ENCODE assay signal across 8 cellular contexts in the genomic region with DNA sequence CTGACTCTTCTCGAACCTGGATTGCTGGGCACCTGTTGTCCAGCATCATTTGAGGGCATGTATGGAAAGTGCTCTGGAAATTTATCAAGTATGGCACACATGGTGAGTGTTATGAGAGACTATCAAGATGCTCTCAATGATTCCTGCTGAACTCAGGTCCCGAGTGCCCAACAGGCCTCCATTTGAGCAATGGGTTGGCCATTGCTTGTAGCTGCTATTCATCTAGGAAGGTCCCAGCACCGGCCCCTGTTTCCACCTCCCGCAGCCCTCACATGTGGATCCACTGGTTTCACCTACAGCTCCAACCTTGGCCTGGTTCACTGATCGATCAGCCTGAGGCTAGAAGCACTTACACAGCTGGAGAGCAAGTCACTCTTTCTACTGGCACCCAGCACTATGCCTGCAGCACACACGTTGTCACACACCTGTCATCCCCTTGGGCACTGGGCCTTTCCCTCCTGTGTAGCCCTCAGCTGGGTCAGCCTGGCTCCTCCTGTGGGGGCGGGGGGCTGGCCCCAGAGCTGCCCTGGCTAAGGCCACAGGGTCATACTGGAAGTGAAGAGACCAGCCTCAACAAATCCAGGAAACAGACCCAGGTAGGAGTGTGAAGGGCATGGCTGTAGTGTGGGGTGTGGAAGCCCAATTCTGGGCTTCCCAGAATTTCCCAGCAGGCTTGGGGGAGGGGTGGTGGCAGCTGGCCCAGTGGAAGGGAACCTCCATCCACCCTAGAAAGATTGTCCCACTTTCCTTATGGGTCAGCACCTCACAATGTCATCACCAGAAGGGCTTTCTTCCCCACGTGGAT. TPM values are rescaled to one million over a fixed set of nuclear protein-coding genes. Genes with fewer than 3 reads are reported as not detected.
DNase-seq lines count a peak whose midpoint lies in the region; ATAC-seq and TF ChIP-seq lines count a peak whose summit lies in the region.

No MANE protein-coding gene starts in this region.

- no peak overlapping the region for H2AFZ ChIP-seq in hepatocyte

- peak overlapping the region; percentile 79 for H3K27ac ChIP-seq in hepatocyte
- H3K27ac ChIP-seq in sigmoid colon, result peak overlapping the region; percentile 63 to 82 (median 78)

- no peak for TF ChIP-seq CTCF in hepatocyte (IDR thresholded peaks at IDR 0.05; ENCODE audit: poor library complexity)
- no peak for TF ChIP-seq CTCF in sigmoid colon (IDR thresholded peaks at IDR 0.05)

- H3K79me2 ChIP-seq in hepatocyte, result no peaks in the 10 kb centered on the region

- H3K27me3 Mint-ChIP-seq in activated T-helper 1 cell treated with anti-CD3 and anti-CD28 coated beads, Interleukin-12 subunit alpha, Interleukin-12 subunit beta, Interleukin-2, Interleukin-4 antibody, amounts not matched to agents 30 ng/mL and 10 ng/mL and 1 ng/mL, durations not matched to agents 14 hours and 24 hours and 36 hours (ENCODE audit: insufficient read depth), result peaks cover 9% of the 10 kb centered on the region

- no peaks in the 10 kb centered on the region for H4K20me1 ChIP-seq in hepatocyte (ENCODE audit: insufficient read depth, poor library complexity, severe bottlenecking)

- no peak for TF ChIP-seq POLR2A in sigmoid colon (IDR thresholded peaks at IDR 0.05)

- no peak for TF ChIP-seq EP300 in sigmoid colon (IDR thresholded peaks at IDR 0.05)

- no peak for ATAC-seq in HG03139 (IDR thresholded peaks at IDR 0.05; ENCODE audit: unreplicated experiment)

- H3K4me2 ChIP-seq in hepatocyte, result peak overlapping the region; percentile 40

- H3K27me3 ChIP-seq in hepatocyte, result no peaks in the 10 kb centered on the region
- no peaks in the 10 kb centered on the region for H3K27me3 ChIP-seq in sigmoid colon

- H3K9me3 Mint-ChIP-seq in activated T-helper 1 cell treated with anti-CD3 and anti-CD28 coated beads, Interleukin-12 subunit alpha, Interleukin-12 subunit beta, Interleukin-2, Interleukin-4 antibody, amounts not matched to agents 30 ng/mL and 10 ng/mL and 1 ng/mL, durations not matched to agents 14 hours and 24 hours and 36 hours, result no peaks in the 10 kb centered on the region

- DNase-seq in ELF-1 (ENCODE audit: low read depth, low spot score) (peak; percentile 75), hepatocyte (ENCODE audit: low spot score) (no peak), sigmoid colon (peak; percentile 66), NCI-H774 (lab: John Stamatoyannopoulos, UW) (no peak), NCI-H524 (lab: John Stamatoyannopoulos, UW) (no peak), GM19240 (ENCODE audit: insufficient read length, low spot score) (no peak)
- DNase-seq in activated T-helper 1 cell treated with anti-CD3 and anti-CD28 coated beads, Interleukin-12 subunit alpha, Interleukin-12 subunit beta, Interleukin-2, Interleukin-4 antibody, amounts not matched to agents 30 ng/mL and 10 ng/mL and 1 ng/mL, durations not matched to agents 14 hours and 24 hours and 36 hours (ENCODE audit: low spot score), result no peak

- peaks cover 30% of the 10 kb centered on the region for H3K4me1 ChIP-seq in hepatocyte (ENCODE audit: insufficient read depth)
- peaks cover 3 to 37% (median 33%) of the 10 kb centered on the region in 4 donors for H3K4me1 ChIP-seq in sigmoid colon

- intact Hi-C loops in activated T-helper 1 cell treated with anti-CD3 and anti-CD28 coated beads, Interleukin-12 subunit alpha, Interleukin-12 subunit beta, Interleukin-2, Interleukin-4 antibody, amounts not matched to agents 30 ng/mL and 10 ng/mL and 1 ng/mL, durations not matched to agents 14 hours and 24 hours and 36 hours (cut with micrococcal nuclease), result loop anchor here (1.0 to 5.0 kb wide), 8 partner anchors 15 to 284 kb away; a partner anchor contains a TSS
- intact Hi-C loops in sigmoid colon (cut with DNase I), result loop anchor here (1.0 to 10.0 kb wide), 2 partner anchors 42 to 231 kb away; a partner anchor contains a TSS

- H3K4me3 Mint-ChIP-seq in activated T-helper 1 cell treated with anti-CD3 and anti-CD28 coated beads, Interleukin-12 subunit alpha, Interleukin-12 subunit beta, Interleukin-2, Interleukin-4 antibody, amounts not matched to agents 30 ng/mL and 10 ng/mL and 1 ng/mL, durations not matched to agents 14 hours and 24 hours and 36 hours, result no peak overlapping the region

- H3K4me1 Mint-ChIP-seq in activated T-helper 1 cell treated with anti-CD3 and anti-CD28 coated beads, Interleukin-12 subunit alpha, Interleukin-12 subunit beta, Interleukin-2, Interleukin-4 antibody, amounts not matched to agents 30 ng/mL and 10 ng/mL and 1 ng/mL, durations not matched to agents 14 hours and 24 hours and 36 hours (ENCODE audit: low read depth), result peaks cover 45% of the 10 kb centered on the region

- H3K36me3 ChIP-seq in hepatocyte (replicated peaks; ENCODE audit: insufficient read depth, low read depth) (no peaks in the 10 kb centered on the region), sigmoid colon (no peaks in the 10 kb centered on the region)

- H3K9me3 ChIP-seq in hepatocyte (ENCODE audit: low read depth), result no peaks in the 10 kb centered on the region
- H3K9me3 ChIP-seq in sigmoid colon, result no peaks in the 10 kb centered on the region

- peak overlapping the region; percentile 37 for H3K27ac Mint-ChIP-seq in activated T-helper 1 cell treated with anti-CD3 and anti-CD28 coated beads, Interleukin-12 subunit alpha, Interleukin-12 subunit beta, Interleukin-2, Interleukin-4 antibody, amounts not matched to agents 30 ng/mL and 10 ng/mL and 1 ng/mL, durations not matched to agents 14 hours and 24 hours and 36 hours

- 76% methylated on average over 8 of the region's 8 CpGs for WGBS in hepatocyte (ENCODE audit: low lambda C conversion rate, missing lambda C conversion rate)
- 90 to 91% methylated on average over 8 of the region's 8 CpGs for WGBS in sigmoid colon, 2 donors

- H3K36me3 Mint-ChIP-seq in activated T-helper 1 cell treated with anti-CD3 and anti-CD28 coated beads, Interleukin-12 subunit alpha, Interleukin-12 subunit beta, Interleukin-2, Interleukin-4 antibody, amounts not matched to agents 30 ng/mL and 10 ng/mL and 1 ng/mL, durations not matched to agents 14 hours and 24 hours and 36 hours (ENCODE audit: low read depth), result no peaks in the 10 kb centered on the region

- no peaks in the 10 kb centered on the region for H3K9me2 ChIP-seq in hepatocyte (replicated peaks; ENCODE audit: insufficient read depth)

- H3K4me3 ChIP-seq in hepatocyte (no peak overlapping the region), sigmoid colon (no peak overlapping the region)

RNA-seq across cellular contexts. Expression of a gene that starts 41.7 kb away (rescaled TPM):
- total RNA-seq in activated T-helper 1 cell treated with anti-CD3 and anti-CD28 coated beads, Interleukin-12 subunit alpha, Interleukin-12 subunit beta, Interleukin-2, Interleukin-4 antibody, amounts not matched to agents 30 ng/mL and 10 ng/mL and 1 ng/mL, durations not matched to agents 14 hours and 24 hours and 36 hours, result 80.2 and 80.4 TPM in 2 replicates
- total RNA-seq in hepatocyte (24.6 and 32.2 TPM in 2 replicates), sigmoid colon (10 to 100 TPM; 17.8 to 28.2 (median 18.4) TPM)
- polyA plus RNA-seq in hepatocyte (24.7 and 26.5 TPM in 2 replicates), sigmoid colon (10 to 100 TPM; 12.5 to 23.2 (median 13.8) TPM)

Comparison
In these comparisons a context has a peak if more than half of its experiments do, and no peak if none do; other contexts are left out.
1. DNase-seq: peak in ELF-1 (single experiment) and sigmoid colon (single experiment); none in activated T-helper 1 cell treated with anti-CD3 and anti-CD28 coated beads, Interleukin-12 subunit alpha, Interleukin-12 subunit beta, Interleukin-2, Interleukin-4 antibody, amounts not matched to agents 30 ng/mL and 10 ng/mL and 1 ng/mL, durations not matched to agents 14 hours and 24 hours and 36 hours (single experiment), hepatocyte (single experiment), NCI-H774 (single experiment), NCI-H524 (0 of 2) and GM19240 (single experiment).